Comparison of ENCODE assay signal across 25 cellular contexts in the genomic region with DNA sequence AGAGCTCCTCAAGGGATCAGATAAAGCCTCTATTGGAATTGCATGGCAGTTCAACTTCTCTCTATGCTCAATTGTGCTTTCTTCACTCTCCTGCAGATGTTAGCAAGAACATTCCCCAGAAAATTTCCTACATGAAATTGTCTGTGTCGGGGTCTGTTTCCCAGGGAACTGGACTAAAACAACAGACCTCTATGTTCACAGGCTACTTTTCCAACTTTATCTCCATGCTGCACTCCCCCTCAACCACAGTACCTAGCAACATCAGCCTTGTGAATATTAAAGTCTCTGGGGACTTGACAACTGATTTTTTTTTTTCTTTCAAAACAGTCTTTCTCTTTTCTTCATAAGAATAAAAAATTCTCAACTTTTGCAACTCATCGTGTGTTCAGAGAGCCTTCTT.
"Had no signal": no experiment of that assay in that cellular context is flagged by ENCODE, and none has a peak within 500 bp of the region (broad histone marks: within the 10 kb centered on the region; RNA-seq: fewer than 3 reads in every experiment).

No MANE protein-coding gene starts in this region.

- H3K4me1 ChIP-seq: pancreas, prostate gland, right atrium auricular region, right lobe of liver, stomach, tibial artery, transverse colon, upper lobe of right lung, uterus had no signal

- H3K9me3 Mint-ChIP-seq: type B pancreatic cell had no signal

- H3K4me3 Mint-ChIP-seq: naive thymus-derived CD4-positive, alpha-beta T cell; natural killer cell; nephron; stimulated activated effector memory CD8-positive, alpha-beta T cell treated with anti-CD3 and anti-CD28 coated beads, Interleukin-12 subunit alpha, Interleukin-12 subunit beta, amount 100 ng/mL, for 72 hours; stimulated activated naive B cell treated with anti-CD40 and anti-IgM and Interleukin-4, amounts not matched to agents 10 μg/mL and 1 μg/mL and 100 μg/mL, for 72 hours; stimulated activated naive CD8-positive, alpha-beta T cell treated with anti-CD3 and anti-CD28 coated beads, Interleukin-15, Interleukin-2, amounts not matched to agents 100 ng/mL and 50 ng/mL, for 24 hours; type B pancreatic cell had no signal

- H3K27me3 Mint-ChIP-seq: naive thymus-derived CD4-positive, alpha-beta T cell; stimulated activated naive B cell treated with anti-CD40 and anti-IgM and Interleukin-4, amounts not matched to agents 10 μg/mL and 1 μg/mL and 100 μg/mL, for 72 hours; stimulated activated naive CD8-positive, alpha-beta T cell treated with anti-CD3 and anti-CD28 coated beads, Interleukin-15, Interleukin-2, amounts not matched to agents 100 ng/mL and 50 ng/mL, for 24 hours; type B pancreatic cell had no signal

- H3K4me3 ChIP-seq: pancreas, prostate gland, right atrium auricular region, right lobe of liver, skin epidermis, stomach, tibial artery, transverse colon, upper lobe of right lung, uterus had no signal

- H3K9me3 ChIP-seq: neutrophil, pancreas, prostate gland, right atrium auricular region, right lobe of liver, transverse colon, upper lobe of right lung, uterus had no signal

- H3K27ac Mint-ChIP-seq: naive thymus-derived CD4-positive, alpha-beta T cell; natural killer cell; nephron; stimulated activated effector memory CD8-positive, alpha-beta T cell treated with anti-CD3 and anti-CD28 coated beads, Interleukin-12 subunit alpha, Interleukin-12 subunit beta, amount 100 ng/mL, for 72 hours; stimulated activated naive B cell treated with anti-CD40 and anti-IgM and Interleukin-4, amounts not matched to agents 10 μg/mL and 1 μg/mL and 100 μg/mL, for 72 hours; stimulated activated naive CD8-positive, alpha-beta T cell treated with anti-CD3 and anti-CD28 coated beads, Interleukin-15, Interleukin-2, amounts not matched to agents 100 ng/mL and 50 ng/mL, for 24 hours; type B pancreatic cell had no signal

- H3K27ac ChIP-seq: neutrophil, pancreas, prostate gland, right atrium auricular region, right lobe of liver, skin epidermis, stomach, tibial artery, transverse colon, upper lobe of right lung, uterus had no signal

- H3K36me3 Mint-ChIP-seq: natural killer cell; stimulated activated effector memory CD8-positive, alpha-beta T cell treated with anti-CD3 and anti-CD28 coated beads, Interleukin-12 subunit alpha, Interleukin-12 subunit beta, amount 100 ng/mL, for 72 hours; stimulated activated naive B cell treated with anti-CD40 and anti-IgM and Interleukin-4, amounts not matched to agents 10 μg/mL and 1 μg/mL and 100 μg/mL, for 72 hours; type B pancreatic cell had no signal

- H3K4me1 Mint-ChIP-seq: naive thymus-derived CD4-positive, alpha-beta T cell; natural killer cell; nephron; stimulated activated effector memory CD8-positive, alpha-beta T cell treated with anti-CD3 and anti-CD28 coated beads, Interleukin-12 subunit alpha, Interleukin-12 subunit beta, amount 100 ng/mL, for 72 hours; stimulated activated naive B cell treated with anti-CD40 and anti-IgM and Interleukin-4, amounts not matched to agents 10 μg/mL and 1 μg/mL and 100 μg/mL, for 72 hours had no signal

- DNase-seq: naive thymus-derived CD4-positive, alpha-beta T cell; natural killer cell; nucleus accumbens; pancreas; retina; right lobe of liver; stimulated activated CD4-positive, alpha-beta T cell treated with anti-CD3 and anti-CD28 coated beads, Interleukin-15, amount 100 ng/mL, for 24 hours; stimulated activated CD4-positive, alpha-beta T cell treated with anti-CD3 and anti-CD28 coated beads, Interleukin-2, amount 100 ng/mL, for 24 hours; stimulated activated CD4-positive, alpha-beta T cell treated with anti-CD3 and anti-CD28 coated beads, Interleukin-2, amount 100 ng/mL, for 48 hours; stimulated activated CD4-positive, alpha-beta T cell treated with anti-CD3 and anti-CD28 coated beads, Interleukin-4, amount 100 ng/mL, for 24 hours; stimulated activated naive B cell treated with anti-CD40 and anti-IgM and Interleukin-4, amounts not matched to agents 10 μg/mL and 1 μg/mL and 100 μg/mL, for 72 hours; stimulated activated naive CD4-positive, alpha-beta T cell treated with Interleukin-2 at 50 U/mL for 16 hours; stomach; tibial artery; transverse colon; upper lobe of right lung; uterus had no signal

- H3K36me3 ChIP-seq: neutrophil, pancreas, prostate gland, right atrium auricular region, right lobe of liver, stomach, tibial artery, transverse colon, upper lobe of right lung, uterus had no signal

- H3K27me3 ChIP-seq: neutrophil, pancreas, right atrium auricular region, right lobe of liver, stomach, tibial artery, transverse colon, upper lobe of right lung, uterus had no signal
